21 cellular contexts compared by ENCODE assay signal in genomic region chr6:139581485-139581865, GRCh38.
"Had no signal": no experiment of that assay in that cellular context is flagged by ENCODE, and none has a peak within 500 bp of the region (broad histone marks: within the 10 kb centered on the region; RNA-seq: fewer than 3 reads in every experiment).

No MANE protein-coding gene starts in this region.

- H3K4me1 ChIP-seq: colonic mucosa, right atrium auricular region had no signal

- DNase-seq: colonic mucosa; dermis blood vessel endothelial cell; endodermal cell; erythroblast; foreskin keratinocyte; kidney; left cardiac atrium; left ventricle myocardium inferior; lower lobe of right lung; naive B cell; nephron progenitor cell; posterior cingulate gyrus; sigmoid colon; small intestine; stimulated activated CD4-positive, alpha-beta T cell treated with anti-CD3 and anti-CD28 coated beads, Interleukin-2, amount 100 ng/mL, for 48 hours; stimulated activated naive CD4-positive, alpha-beta T cell treated with Interleukin-2 at 50 U/mL for 16 hours had no signal

- H3K9me3 Mint-ChIP-seq: endodermal cell, memory B cell, naive B cell, nephron progenitor cell had no signal

- H2AFZ ChIP-seq: hepatocyte had no signal

- ATAC-seq: foreskin keratinocyte, left cardiac atrium, lower lobe of right lung had no signal

- H3K4me1 Mint-ChIP-seq: memory B cell, naive B cell had no signal

- H3K36me3 ChIP-seq: colonic mucosa, left ventricle myocardium inferior, lower lobe of right lung, neutrophil, right atrium auricular region, sigmoid colon had no signal

- H3K27ac Mint-ChIP-seq: endodermal cell, memory B cell, nephron progenitor cell had no signal

- H3K4me2 ChIP-seq: hepatocyte had no signal

- H3K36me3 Mint-ChIP-seq: naive B cell had no signal

- H3K4me3 Mint-ChIP-seq: endodermal cell, memory B cell, naive B cell, nephron progenitor cell, type B pancreatic cell had no signal

- H3K27me3 ChIP-seq: colonic mucosa, foreskin keratinocyte, hepatocyte, neutrophil, right atrium auricular region, sigmoid colon had no signal

- H3K27me3 Mint-ChIP-seq: memory B cell, naive B cell, type B pancreatic cell had no signal

- H3K79me2 ChIP-seq: hepatocyte had no signal

- H3K9me3 ChIP-seq: colonic mucosa, left ventricle myocardium inferior, lower lobe of right lung, neutrophil, right atrium auricular region, sigmoid colon had no signal

- H3K27ac ChIP-seq: colonic mucosa, foreskin keratinocyte, hepatocyte, left ventricle myocardium inferior, lower lobe of right lung, neutrophil, right atrium auricular region, sigmoid colon had no signal

- H3K4me3 ChIP-seq: colonic mucosa, hepatocyte, left ventricle myocardium inferior, lower lobe of right lung, right atrium auricular region, sigmoid colon had no signal
